In the genomic region with DNA sequence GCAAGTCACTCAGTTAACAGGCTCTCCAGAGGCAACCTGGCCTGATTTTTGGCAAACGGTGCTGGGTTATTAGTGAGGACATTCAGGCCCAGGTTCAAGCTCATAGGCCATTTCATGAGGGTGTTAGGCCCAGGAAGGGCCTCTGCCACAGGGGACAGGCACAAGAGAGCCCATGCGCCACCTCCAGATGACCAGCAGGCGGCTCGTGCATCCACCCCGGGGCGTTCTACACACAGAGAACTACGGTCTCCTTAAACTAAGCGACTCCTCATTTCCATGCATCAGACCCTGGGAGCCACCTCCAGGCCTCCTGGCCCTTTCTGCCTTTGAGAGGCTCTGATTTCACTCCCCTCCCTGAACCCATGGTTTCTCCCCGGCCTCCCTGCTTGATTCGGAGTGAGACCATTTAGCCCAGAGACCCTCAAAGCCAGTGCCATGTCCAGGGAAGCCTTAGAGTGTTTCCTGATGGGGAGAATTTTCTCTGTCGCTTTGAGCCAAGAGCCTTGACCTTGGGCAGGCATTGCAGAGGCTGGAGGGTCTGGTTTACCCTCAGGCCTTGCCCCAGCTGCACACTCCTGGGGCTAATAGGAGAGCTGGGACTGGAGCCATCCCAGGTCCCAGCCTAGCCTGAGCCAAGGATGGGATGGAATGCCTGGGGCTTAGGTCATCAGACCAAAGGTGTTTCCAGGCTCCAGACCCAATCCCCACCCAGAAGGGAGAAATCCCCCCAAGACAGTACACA, we compare ENCODE assay signal across 8 cellular contexts.
DNase-seq lines count a peak whose midpoint lies in the region; ATAC-seq and TF ChIP-seq lines count a peak whose summit lies in the region.

No MANE protein-coding gene starts in this region.

- ATAC-seq in GM18498 (IDR thresholded peaks at IDR 0.05; ENCODE audit: unreplicated experiment) (peak; percentile 55), GM19463 (IDR thresholded peaks at IDR 0.05; ENCODE audit: unreplicated experiment) (no peak), HG02852 (IDR thresholded peaks at IDR 0.05; ENCODE audit: unreplicated experiment) (no peak)

- DNase-seq in AG09309 (ENCODE audit: low read depth) (no peak), RPMI8226 (peak; percentile 51), islet precursor cell (peak; percentile 79), kidney glomerular epithelial cell (lab: John Stamatoyannopoulos, UW) (no peak), NCI-H2107 (lab: John Stamatoyannopoulos, UW) (no peak)

- peak; percentile 44 for TF ChIP-seq CTCF in AG09309 (IDR thresholded peaks at IDR 0.05; ENCODE audit: control insufficient read depth, insufficient read depth, low read depth, low read length, missing control alignments)

- H3K4me3 ChIP-seq in AG09309 (ENCODE audit: control insufficient read depth, low read depth, low read length): no peak overlapping the region

Comparison
In these comparisons a context has a peak if more than half of its experiments do, and no peak if none do; other contexts are left out.
1. DNase-seq: peak in RPMI8226 (single experiment) and islet precursor cell (single experiment); none in AG09309 (single experiment), kidney glomerular epithelial cell (single experiment) and NCI-H2107 (single experiment).